2 cellular contexts compared by ENCODE assay signal in the genomic region with DNA sequence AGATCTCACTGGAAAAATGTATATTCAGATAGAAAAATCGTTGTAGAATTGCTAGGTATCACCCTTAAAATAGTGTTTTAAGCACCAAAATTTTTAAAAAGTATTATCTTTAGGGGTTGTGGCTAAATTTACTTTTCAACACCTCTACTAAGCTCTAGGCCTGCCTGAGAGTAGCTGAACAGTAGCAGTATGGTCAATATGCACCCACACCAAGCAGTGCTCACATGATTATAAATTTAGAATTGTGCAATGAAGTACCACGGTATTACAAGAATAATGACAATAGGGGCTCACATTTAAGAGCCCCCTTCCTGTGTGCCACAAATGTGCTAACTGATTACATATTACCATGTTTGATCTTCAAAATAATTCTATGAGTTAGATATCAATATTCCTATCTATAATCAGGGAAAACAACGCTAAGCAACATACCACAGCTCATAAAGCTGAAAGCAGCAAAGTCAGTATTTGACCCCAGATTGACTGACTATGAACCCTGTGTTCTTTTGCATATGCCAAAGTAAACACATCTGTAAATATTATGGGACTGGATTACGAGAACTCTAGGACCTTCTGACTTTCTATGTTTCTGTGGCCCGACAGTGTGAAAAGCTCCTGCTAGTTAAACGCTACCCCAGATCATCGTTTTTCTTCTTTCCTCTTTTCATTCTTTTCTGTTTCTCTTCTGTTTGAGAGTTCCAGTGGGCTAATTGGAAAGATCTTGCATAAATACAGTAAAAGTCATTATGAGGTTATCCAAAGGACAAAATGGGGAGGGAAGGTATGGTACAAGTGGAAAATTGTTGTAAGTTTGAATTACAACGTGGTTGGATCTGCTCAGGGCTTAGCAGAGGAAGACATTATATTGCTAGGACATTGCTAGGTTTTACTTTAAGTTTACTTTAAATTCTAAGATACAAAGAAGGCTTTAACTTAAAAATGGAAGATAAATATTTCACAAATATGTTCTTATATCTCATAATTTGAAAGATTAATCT.
TF ChIP-seq lines count a peak whose summit lies in the region.

No MANE protein-coding gene starts in this region.

TF ChIP-seq in endothelial cell of umbilical vein, 7 proteins besides CTCF, POLR2A, EP300 and RAD21:
- TF ChIP-seq POLR2AphosphoS5 (IDR thresholded peaks at IDR 0.05; ENCODE audit: insufficient read depth, low read depth, low read length) (no peak), FOS (IDR thresholded peaks at IDR 0.05; ENCODE audit: borderline replicate concordance, insufficient read depth, low read length) (no peak), GATA2 (IDR thresholded peaks at IDR 0.05; ENCODE audit: insufficient read depth, insufficient read length, low read depth, low read length) (no peak)

TF ChIP-seq in HepG2, 621 proteins besides CTCF, POLR2A, EP300 and RAD21 (continues in another document):
- no peak for TF ChIP-seq MAF1 (CRISPR knock-in tag; IDR thresholded peaks at IDR 0.05; ENCODE audit: borderline replicate concordance)
- TF ChIP-seq YEATS2 (CRISPR knock-in tag; IDR thresholded peaks at IDR 0.05; ENCODE audit: borderline replicate concordance) = no peak
- TF ChIP-seq, protein P1, sequence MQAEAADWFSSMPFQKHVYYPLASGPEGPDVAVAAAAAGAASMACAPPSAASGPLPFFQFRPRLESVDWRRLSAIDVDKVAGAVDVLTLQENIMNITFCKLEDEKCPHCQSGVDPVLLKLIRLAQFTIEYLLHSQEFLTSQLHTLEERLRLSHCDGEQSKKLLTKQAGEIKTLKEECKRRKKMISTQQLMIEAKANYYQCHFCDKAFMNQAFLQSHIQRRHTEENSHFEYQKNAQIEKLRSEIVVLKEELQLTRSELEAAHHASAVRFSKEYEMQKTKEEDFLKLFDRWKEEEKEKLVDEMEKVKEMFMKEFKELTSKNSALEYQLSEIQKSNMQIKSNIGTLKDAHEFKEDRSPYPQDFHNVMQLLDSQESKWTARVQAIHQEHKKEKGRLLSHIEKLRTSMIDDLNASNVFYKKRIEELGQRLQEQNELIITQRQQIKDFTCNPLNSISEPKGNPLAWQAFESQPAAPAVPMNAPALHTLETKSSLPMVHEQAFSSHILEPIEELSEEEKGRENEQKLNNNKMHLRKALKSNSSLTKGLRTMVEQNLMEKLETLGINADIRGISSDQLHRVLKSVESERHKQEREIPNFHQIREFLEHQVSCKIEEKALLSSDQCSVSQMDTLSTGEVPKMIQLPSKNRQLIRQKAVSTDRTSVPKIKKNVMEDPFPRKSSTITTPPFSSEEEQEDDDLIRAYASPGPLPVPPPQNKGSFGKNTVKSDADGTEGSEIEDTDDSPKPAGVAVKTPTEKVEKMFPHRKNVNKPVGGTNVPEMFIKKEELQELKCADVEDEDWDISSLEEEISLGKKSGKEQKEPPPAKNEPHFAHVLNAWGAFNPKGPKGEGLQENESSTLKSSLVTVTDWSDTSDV (CRISPR knock-in tag; IDR thresholded peaks at IDR 0.05) = no peak
- TF ChIP-seq TP53 (CRISPR knock-in tag; conservative IDR thresholded peaks at IDR 0.05) = no peak
- no peak for TF ChIP-seq FOXK1 (CRISPR knock-in tag; IDR thresholded peaks at IDR 0.05; ENCODE audit: borderline replicate concordance, low read depth)
- no peak for TF ChIP-seq SNAPC2 (CRISPR knock-in tag; IDR thresholded peaks at IDR 0.05)
- no peak; the same call in 1 of the 2 replicates for TF ChIP-seq FOXP1 (IDR thresholded peaks at IDR 0.05)
- TF ChIP-seq FOXP1 (CRISPR knock-in tag; IDR thresholded peaks at IDR 0.05) = peak; percentile 76
- no peak for TF ChIP-seq ZNF451 (CRISPR knock-in tag; IDR thresholded peaks at IDR 0.05)
- TF ChIP-seq ZFP82 (CRISPR knock-in tag; IDR thresholded peaks at IDR 0.05; ENCODE audit: borderline replicate concordance) = no peak
- no peak for TF ChIP-seq PAWR (CRISPR knock-in tag; IDR thresholded peaks at IDR 0.05; ENCODE audit: borderline replicate concordance)
- no peak for TF ChIP-seq ARID2 (CRISPR knock-in tag; IDR thresholded peaks at IDR 0.05; ENCODE audit: borderline replicate concordance)
- TF ChIP-seq, protein P2, sequence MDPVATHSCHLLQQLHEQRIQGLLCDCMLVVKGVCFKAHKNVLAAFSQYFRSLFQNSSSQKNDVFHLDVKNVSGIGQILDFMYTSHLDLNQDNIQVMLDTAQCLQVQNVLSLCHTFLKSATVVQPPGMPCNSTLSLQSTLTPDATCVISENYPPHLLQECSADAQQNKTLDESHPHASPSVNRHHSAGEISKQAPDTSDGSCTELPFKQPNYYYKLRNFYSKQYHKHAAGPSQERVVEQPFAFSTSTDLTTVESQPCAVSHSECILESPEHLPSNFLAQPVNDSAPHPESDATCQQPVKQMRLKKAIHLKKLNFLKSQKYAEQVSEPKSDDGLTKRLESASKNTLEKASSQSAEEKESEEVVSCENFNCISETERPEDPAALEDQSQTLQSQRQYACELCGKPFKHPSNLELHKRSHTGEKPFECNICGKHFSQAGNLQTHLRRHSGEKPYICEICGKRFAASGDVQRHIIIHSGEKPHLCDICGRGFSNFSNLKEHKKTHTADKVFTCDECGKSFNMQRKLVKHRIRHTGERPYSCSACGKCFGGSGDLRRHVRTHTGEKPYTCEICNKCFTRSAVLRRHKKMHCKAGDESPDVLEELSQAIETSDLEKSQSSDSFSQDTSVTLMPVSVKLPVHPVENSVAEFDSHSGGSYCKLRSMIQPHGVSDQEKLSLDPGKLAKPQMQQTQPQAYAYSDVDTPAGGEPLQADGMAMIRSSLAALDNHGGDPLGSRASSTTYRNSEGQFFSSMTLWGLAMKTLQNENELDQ (CRISPR knock-in tag; IDR thresholded peaks at IDR 0.05; ENCODE audit: borderline replicate concordance) = no peak
- TF ChIP-seq, protein P3, sequence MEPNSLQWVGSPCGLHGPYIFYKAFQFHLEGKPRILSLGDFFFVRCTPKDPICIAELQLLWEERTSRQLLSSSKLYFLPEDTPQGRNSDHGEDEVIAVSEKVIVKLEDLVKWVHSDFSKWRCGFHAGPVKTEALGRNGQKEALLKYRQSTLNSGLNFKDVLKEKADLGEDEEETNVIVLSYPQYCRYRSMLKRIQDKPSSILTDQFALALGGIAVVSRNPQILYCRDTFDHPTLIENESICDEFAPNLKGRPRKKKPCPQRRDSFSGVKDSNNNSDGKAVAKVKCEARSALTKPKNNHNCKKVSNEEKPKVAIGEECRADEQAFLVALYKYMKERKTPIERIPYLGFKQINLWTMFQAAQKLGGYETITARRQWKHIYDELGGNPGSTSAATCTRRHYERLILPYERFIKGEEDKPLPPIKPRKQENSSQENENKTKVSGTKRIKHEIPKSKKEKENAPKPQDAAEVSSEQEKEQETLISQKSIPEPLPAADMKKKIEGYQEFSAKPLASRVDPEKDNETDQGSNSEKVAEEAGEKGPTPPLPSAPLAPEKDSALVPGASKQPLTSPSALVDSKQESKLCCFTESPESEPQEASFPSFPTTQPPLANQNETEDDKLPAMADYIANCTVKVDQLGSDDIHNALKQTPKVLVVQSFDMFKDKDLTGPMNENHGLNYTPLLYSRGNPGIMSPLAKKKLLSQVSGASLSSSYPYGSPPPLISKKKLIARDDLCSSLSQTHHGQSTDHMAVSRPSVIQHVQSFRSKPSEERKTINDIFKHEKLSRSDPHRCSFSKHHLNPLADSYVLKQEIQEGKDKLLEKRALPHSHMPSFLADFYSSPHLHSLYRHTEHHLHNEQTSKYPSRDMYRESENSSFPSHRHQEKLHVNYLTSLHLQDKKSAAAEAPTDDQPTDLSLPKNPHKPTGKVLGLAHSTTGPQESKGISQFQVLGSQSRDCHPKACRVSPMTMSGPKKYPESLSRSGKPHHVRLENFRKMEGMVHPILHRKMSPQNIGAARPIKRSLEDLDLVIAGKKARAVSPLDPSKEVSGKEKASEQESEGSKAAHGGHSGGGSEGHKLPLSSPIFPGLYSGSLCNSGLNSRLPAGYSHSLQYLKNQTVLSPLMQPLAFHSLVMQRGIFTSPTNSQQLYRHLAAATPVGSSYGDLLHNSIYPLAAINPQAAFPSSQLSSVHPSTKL (CRISPR knock-in tag; IDR thresholded peaks at IDR 0.05) = peak; percentile 14; the same call in 1 of the 2 replicates
- TF ChIP-seq TBL1XR1 (IDR thresholded peaks at IDR 0.05; ENCODE audit: borderline replicate concordance, low read length, partially characterized antibody) = peak; percentile 80
- TF ChIP-seq REL (CRISPR knock-in tag; conservative IDR thresholded peaks at IDR 0.05) = no peak
- no peak for TF ChIP-seq MYNN (CRISPR knock-in tag; IDR thresholded peaks at IDR 0.05; ENCODE audit: low read depth)
- no peak for TF ChIP-seq HES4 (CRISPR knock-in tag; IDR thresholded peaks at IDR 0.05; ENCODE audit: borderline replicate concordance)
- TF ChIP-seq FOXA3 (CRISPR knock-in tag; IDR thresholded peaks at IDR 0.05) = 0 out of 2 replicates have a peak, but pooled peaks have one; percentile 9
- no peak for TF ChIP-seq ESRRA (CRISPR knock-in tag; IDR thresholded peaks at IDR 0.05; ENCODE audit: low read depth)
- no peak for TF ChIP-seq HOXA7 (CRISPR knock-in tag; IDR thresholded peaks at IDR 0.05)
- 0 out of 2 replicates have a peak, but pooled peaks have one; percentile 10 for TF ChIP-seq CEBPB (IDR thresholded peaks at IDR 0.05; ENCODE audit: borderline replicate concordance, low read depth, low read length)
- TF ChIP-seq SAP130 (CRISPR knock-in tag; IDR thresholded peaks at IDR 0.05; ENCODE audit: low read depth) = no peak
- no peak for TF ChIP-seq SRSF9 (IDR thresholded peaks at IDR 0.05; ENCODE audit: borderline replicate concordance, insufficient read depth, low read depth, low read length, poor library complexity, severe bottlenecking)
- TF ChIP-seq ZFP36L1 (CRISPR knock-in tag; IDR thresholded peaks at IDR 0.05) = no peak
- TF ChIP-seq IKZF4 (CRISPR knock-in tag; IDR thresholded peaks at IDR 0.05; ENCODE audit: borderline replicate concordance, low read depth, not compliant biosample characterization) = no peak
- TF ChIP-seq, protein P4, sequence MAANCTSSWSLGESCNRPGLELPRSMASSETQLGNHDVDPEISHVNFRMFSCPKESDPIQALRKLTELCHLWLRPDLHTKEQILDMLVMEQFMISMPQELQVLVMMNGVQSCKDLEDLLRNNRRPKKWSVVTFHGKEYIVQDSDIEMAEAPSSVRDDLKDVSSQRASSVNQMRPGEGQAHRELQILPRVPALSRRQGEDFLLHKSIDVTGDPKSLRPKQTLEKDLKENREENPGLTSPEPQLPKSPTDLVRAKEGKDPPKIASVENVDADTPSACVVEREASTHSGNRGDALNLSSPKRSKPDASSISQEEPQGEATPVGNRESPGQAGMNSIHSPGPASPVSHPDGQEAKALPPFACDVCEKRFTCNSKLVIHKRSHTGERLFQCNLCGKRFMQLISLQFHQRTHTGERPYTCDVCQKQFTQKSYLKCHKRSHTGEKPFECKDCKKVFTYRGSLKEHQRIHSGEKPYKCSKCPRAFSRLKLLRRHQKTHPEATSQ (CRISPR knock-in tag; IDR thresholded peaks at IDR 0.05; ENCODE audit: borderline replicate concordance) = no peak
- TF ChIP-seq, protein P5, sequence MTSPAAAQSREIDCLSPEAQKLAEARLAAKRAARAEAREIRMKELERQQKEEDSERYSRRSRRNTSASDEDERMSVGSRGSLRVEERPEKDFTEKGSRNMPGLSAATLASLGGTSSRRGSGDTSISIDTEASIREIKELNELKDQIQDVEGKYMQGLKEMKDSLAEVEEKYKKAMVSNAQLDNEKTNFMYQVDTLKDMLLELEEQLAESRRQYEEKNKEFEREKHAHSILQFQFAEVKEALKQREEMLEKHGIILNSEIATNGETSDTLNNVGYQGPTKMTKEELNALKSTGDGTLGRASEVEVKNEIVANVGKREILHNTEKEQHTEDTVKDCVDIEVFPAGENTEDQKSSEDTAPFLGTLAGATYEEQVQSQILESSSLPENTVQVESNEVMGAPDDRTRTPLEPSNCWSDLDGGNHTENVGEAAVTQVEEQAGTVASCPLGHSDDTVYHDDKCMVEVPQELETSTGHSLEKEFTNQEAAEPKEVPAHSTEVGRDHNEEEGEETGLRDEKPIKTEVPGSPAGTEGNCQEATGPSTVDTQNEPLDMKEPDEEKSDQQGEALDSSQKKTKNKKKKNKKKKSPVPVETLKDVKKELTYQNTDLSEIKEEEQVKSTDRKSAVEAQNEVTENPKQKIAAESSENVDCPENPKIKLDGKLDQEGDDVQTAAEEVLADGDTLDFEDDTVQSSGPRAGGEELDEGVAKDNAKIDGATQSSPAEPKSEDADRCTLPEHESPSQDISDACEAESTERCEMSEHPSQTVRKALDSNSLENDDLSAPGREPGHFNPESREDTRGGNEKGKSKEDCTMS (CRISPR knock-in tag; conservative IDR thresholded peaks at IDR 0.05) = no peak
- peak; percentile 69 for TF ChIP-seq SKI (IDR thresholded peaks at IDR 0.05; ENCODE audit: partially characterized antibody)
- TF ChIP-seq ZFP36L2 (CRISPR knock-in tag; IDR thresholded peaks at IDR 0.05) = no peak
- TF ChIP-seq KLF13 (CRISPR knock-in tag; IDR thresholded peaks at IDR 0.05) = no peak
- no peak for TF ChIP-seq ZNF431 (CRISPR knock-in tag; IDR thresholded peaks at IDR 0.05; ENCODE audit: borderline replicate concordance, low read depth)
- TF ChIP-seq GABPB1 (CRISPR knock-in tag; IDR thresholded peaks at IDR 0.05) = no peak
- peak; percentile 86 for TF ChIP-seq BCL6 (CRISPR knock-in tag; IDR thresholded peaks at IDR 0.05)
- TF ChIP-seq, protein P6, sequence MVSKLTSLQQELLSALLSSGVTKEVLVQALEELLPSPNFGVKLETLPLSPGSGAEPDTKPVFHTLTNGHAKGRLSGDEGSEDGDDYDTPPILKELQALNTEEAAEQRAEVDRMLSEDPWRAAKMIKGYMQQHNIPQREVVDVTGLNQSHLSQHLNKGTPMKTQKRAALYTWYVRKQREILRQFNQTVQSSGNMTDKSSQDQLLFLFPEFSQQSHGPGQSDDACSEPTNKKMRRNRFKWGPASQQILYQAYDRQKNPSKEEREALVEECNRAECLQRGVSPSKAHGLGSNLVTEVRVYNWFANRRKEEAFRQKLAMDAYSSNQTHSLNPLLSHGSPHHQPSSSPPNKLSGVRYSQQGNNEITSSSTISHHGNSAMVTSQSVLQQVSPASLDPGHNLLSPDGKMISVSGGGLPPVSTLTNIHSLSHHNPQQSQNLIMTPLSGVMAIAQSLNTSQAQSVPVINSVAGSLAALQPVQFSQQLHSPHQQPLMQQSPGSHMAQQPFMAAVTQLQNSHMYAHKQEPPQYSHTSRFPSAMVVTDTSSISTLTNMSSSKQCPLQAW (CRISPR knock-in tag; IDR thresholded peaks at IDR 0.05) = no peak
- TF ChIP-seq ZNF564 (CRISPR knock-in tag; IDR thresholded peaks at IDR 0.05) = no peak
- no peak for TF ChIP-seq KLF12 (CRISPR knock-in tag; IDR thresholded peaks at IDR 0.05; ENCODE audit: borderline replicate concordance)
- TF ChIP-seq, protein P7, sequence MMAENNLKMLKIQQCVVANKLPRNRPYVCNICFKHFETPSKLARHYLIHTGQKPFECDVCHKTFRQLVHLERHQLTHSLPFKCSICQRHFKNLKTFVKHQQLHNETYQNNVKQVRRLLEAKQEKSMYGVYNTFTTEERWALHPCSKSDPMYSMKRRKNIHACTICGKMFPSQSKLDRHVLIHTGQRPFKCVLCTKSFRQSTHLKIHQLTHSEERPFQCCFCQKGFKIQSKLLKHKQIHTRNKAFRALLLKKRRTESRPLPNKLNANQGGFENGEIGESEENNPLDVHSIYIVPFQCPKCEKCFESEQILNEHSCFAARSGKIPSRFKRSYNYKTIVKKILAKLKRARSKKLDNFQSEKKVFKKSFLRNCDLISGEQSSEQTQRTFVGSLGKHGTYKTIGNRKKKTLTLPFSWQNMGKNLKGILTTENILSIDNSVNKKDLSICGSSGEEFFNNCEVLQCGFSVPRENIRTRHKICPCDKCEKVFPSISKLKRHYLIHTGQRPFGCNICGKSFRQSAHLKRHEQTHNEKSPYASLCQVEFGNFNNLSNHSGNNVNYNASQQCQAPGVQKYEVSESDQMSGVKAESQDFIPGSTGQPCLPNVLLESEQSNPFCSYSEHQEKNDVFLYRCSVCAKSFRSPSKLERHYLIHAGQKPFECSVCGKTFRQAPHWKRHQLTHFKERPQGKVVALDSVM (CRISPR knock-in tag; IDR thresholded peaks at IDR 0.05) = no peak
- TF ChIP-seq ZNF354B (CRISPR knock-in tag; IDR thresholded peaks at IDR 0.05) = no peak
- no peak for TF ChIP-seq ZNF143 (CRISPR knock-in tag; IDR thresholded peaks at IDR 0.05)
- no peak for TF ChIP-seq ZNF205 (CRISPR knock-in tag; IDR thresholded peaks at IDR 0.05)
- TF ChIP-seq NR2F6 (IDR thresholded peaks at IDR 0.05) = peak; percentile 15; the same call in 1 of the 2 replicates
- no peak for TF ChIP-seq NR2F6 (CRISPR knock-in tag; IDR thresholded peaks at IDR 0.05)
